In the genomic region with DNA sequence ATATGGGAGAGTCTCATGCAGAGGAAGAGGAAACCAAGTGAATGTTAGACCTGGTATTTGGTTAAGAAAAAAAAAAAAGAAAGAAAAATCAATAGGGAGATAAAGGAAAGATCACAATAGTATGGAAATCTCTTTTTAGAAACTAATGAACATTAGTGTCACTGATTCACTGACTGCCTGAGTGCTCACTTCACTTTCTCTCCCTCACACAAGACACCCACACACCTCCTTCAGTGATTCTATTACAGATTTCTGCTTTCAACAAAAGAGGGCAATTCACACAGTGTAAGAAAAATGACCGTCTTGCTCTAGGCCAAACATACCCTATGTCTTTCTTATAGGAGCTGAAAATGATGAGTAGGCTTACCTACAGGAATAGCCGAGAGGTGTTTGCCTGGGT, we compare ENCODE assay signal across 9 cellular contexts. TPM values are rescaled to one million over a fixed set of nuclear protein-coding genes. Genes with fewer than 3 reads are reported as not detected.
"Had no signal": no experiment of that assay in that cellular context is flagged by ENCODE, and none has a peak within 500 bp of the region (broad histone marks: within the 10 kb centered on the region; RNA-seq: fewer than 3 reads in every experiment).

No MANE protein-coding gene starts in this region.

- H3K4me3 Mint-ChIP-seq: GM23338, H9, HFFc6 had no signal

- DNase-seq: GM23248, GOT3, H7, H9, HCEC 1CT, HFFc6 had no signal

- H3K4me3 ChIP-seq: GM23248, GM23338, HAP-1 had no signal

- H3K9me3 ChIP-seq: HAP-1 had no signal

- ATAC-seq: GM23338, HCT116 had no signal

- H3K27ac ChIP-seq: GM23248 had no signal

- H3K4me1 ChIP-seq: HAP-1 had no signal

- H3K27ac Mint-ChIP-seq: GM23338, H9, HFFc6 had no signal

- H3K36me3 ChIP-seq: HAP-1 had no signal

- H3K9me3 Mint-ChIP-seq: GM23338, H9 had no signal

RNA-seq across cellular contexts. Expression of a gene that starts 6.0 kb away (rescaled TPM):
- total RNA-seq: GM23248, HFFc6 had no signal
